In the genomic region with DNA sequence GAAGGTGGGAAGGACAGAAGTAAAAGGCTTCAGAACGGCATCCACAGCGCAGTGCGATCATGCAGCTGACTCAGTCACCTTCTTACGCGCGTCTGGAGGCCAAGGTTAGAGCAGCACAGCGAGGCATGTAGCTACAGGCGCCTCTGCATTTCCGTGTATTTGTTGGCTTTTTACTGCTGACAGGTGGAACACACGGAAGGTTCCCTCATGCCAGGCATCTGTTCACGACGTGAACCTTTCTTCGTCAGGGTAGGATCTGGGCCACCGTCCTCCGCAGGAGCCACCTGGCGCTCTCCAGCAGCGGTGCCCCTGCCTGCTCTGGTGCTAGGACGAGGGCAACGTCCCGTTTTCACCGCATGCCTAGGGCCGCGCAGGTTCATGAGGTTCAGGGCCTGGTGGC, we compare ENCODE assay signal across 17 cellular contexts. TPM values are rescaled to one million over a fixed set of nuclear protein-coding genes. Genes with fewer than 3 reads are reported as not detected.
A peak's percentile ranks its signal among the peaks of the same experiment; 100 is the strongest.
DNase-seq lines count a peak whose midpoint lies in the region; ATAC-seq and TF ChIP-seq lines count a peak whose summit lies in the region.
"Had no signal": no experiment of that assay in that cellular context is flagged by ENCODE, and none has a peak within 500 bp of the region (broad histone marks: within the 10 kb centered on the region; RNA-seq: fewer than 3 reads in every experiment).

No MANE protein-coding gene starts in this region.

- peak overlapping the region; percentile 94 for H3K27ac ChIP-seq in WERI-Rb-1
- peak overlapping the region; percentile 56 to 89 (median 72) for H3K27ac ChIP-seq in esophagus muscularis mucosa (replicated peaks in 1 of 4)
- peak overlapping the region in 3 of 4 donors; percentile 86 to 90 (median 87) for H3K27ac ChIP-seq in gastrocnemius medialis

- DNase-seq in G401 (ENCODE audit: low spot score) (peak; percentile 88), WERI-Rb-1 (no peak), esophagus muscularis mucosa (ENCODE audit: extremely low spot score) (no peak), gastrocnemius medialis (no peak), NCI-H226 (no peak), islet precursor cell (no peak), OCI-M1 (lab: John Stamatoyannopoulos, UW) (no peak)
- no peak for DNase-seq in stimulated activated CD4-positive, alpha-beta T cell treated with anti-CD3 and anti-CD28 coated beads, Interleukin-2, amount 100 ng/mL, for 24 hours
- DNase-seq: activated naive CD4-positive, alpha-beta T cell treated with anti-CD3 and anti-CD28 coated beads for 36 hours; BE2C; head of caudate nucleus; NCI-H187; NCI-H524 treated with DMSO at 0.1 percent for 48 hours; Peyer's patch had no signal

- WGBS in esophagus muscularis mucosa = 92% methylated on average over 23 of the region's 23 CpGs

- in situ Hi-C loops in G401 (cut with HindIII; ENCODE audit: low sequenced_read_pairs) = no loop called here
- in situ Hi-C loops in gastrocnemius medialis (cut with MboI; ENCODE audit: low sequenced_read_pairs in 4 of 4) = no loop called here

- no peaks in the 10 kb centered on the region for H3K9me3 ChIP-seq in WERI-Rb-1 (ENCODE audit: severe bottlenecking)
- no peaks in the 10 kb centered on the region for H3K9me3 ChIP-seq in esophagus muscularis mucosa
- H3K9me3 ChIP-seq in gastrocnemius medialis = no peaks in the 10 kb centered on the region
- H3K9me3 ChIP-seq: BE2C, Peyer's patch had no signal

- intact Hi-C loops in esophagus muscularis mucosa (cut with DNase I) = no loop called here
- intact Hi-C loops in gastrocnemius medialis (cut with DNase I; ENCODE audit: low total_unique reads) = loop anchor here (5.0 kb wide), 1 partner anchor 56 kb away; a partner anchor contains a TSS

- no peak for TF ChIP-seq EP300 in esophagus muscularis mucosa (IDR thresholded peaks at IDR 0.05)

- H3K36me3 ChIP-seq in WERI-Rb-1 (peaks cover 14% of the 10 kb centered on the region; the same call in 1 of the 2 replicates), esophagus muscularis mucosa (peaks cover 0 to 70% (median 56%) of the 10 kb centered on the region in 4 donors), gastrocnemius medialis (peaks cover 0 to 6% of the 10 kb centered on the region in 2 donors)
- H3K36me3 ChIP-seq: Peyer's patch had no signal

- H3K4me3 ChIP-seq in WERI-Rb-1 (ENCODE audit: low read depth, low read length) = no peak overlapping the region
- H3K4me3 ChIP-seq in esophagus muscularis mucosa = no peak overlapping the region
- H3K4me3 ChIP-seq in gastrocnemius medialis = no peak overlapping the region
- H3K4me3 ChIP-seq: Peyer's patch had no signal

- no peak for TF ChIP-seq POLR2A in esophagus muscularis mucosa (IDR thresholded peaks at IDR 0.05; ENCODE audit: low read depth)
- TF ChIP-seq POLR2A in gastrocnemius medialis (IDR thresholded peaks at IDR 0.05) = no peak

- H3K4me1 ChIP-seq in esophagus muscularis mucosa = peaks cover 77 to 97% (median 92%) of the 10 kb centered on the region in 4 donors
- peaks cover 50 to 65% of the 10 kb centered on the region in 2 donors for H3K4me1 ChIP-seq in gastrocnemius medialis
- H3K4me1 ChIP-seq: BE2C had no signal

- no peaks in the 10 kb centered on the region for H3K27me3 ChIP-seq in WERI-Rb-1 (ENCODE audit: insufficient read depth, low read depth, severe bottlenecking)
- no peaks in the 10 kb centered on the region for H3K27me3 ChIP-seq in esophagus muscularis mucosa
- H3K27me3 ChIP-seq in gastrocnemius medialis = no peaks in the 10 kb centered on the region
- H3K27me3 ChIP-seq: BE2C, Peyer's patch had no signal

- TF ChIP-seq CTCF in WERI-Rb-1 (IDR thresholded peaks at IDR 0.05; ENCODE audit: low read depth, low read length) (no peak), esophagus muscularis mucosa (IDR thresholded peaks at IDR 0.05) (no peak), gastrocnemius medialis (IDR thresholded peaks at IDR 0.05 in 4 of 5, conservative IDR thresholded peaks at IDR 0.05 in 1 of 5) (no peak)

- no peak for ATAC-seq in gastrocnemius medialis
- ATAC-seq: WTC11 had no signal

RNA-seq across cellular contexts. Expression of a gene that starts 15.3 kb away (rescaled TPM):
- total RNA-seq in G401 (2014; rRNA removed; shearing (Covaris generic)) = not detected in 2 replicates
- total RNA-seq in esophagus muscularis mucosa (10 to 100 TPM; 39.5 to 75.0 (median 57.1) TPM), gastrocnemius medialis (10 to 100 TPM; 14.7 to 27.7 (median 22.1) TPM)
- total RNA-seq: M059J had no signal

RNA-seq across cellular contexts. Expression of a gene that starts 55.6 kb away (rescaled TPM):
- 86.9 and 97.8 TPM in 2 replicates for total RNA-seq in G401 (2014; rRNA removed; shearing (Covaris generic))
- total RNA-seq in esophagus muscularis mucosa (10 to 100 TPM; 14.1 to 27.7 (median 18.4) TPM), gastrocnemius medialis (10 to 100 TPM in 2 of 4 donors, 1 to 10 TPM in 2; 2.9 to 11.2 (median 9.8) TPM)

RNA-seq across cellular contexts. Expression of a gene that starts 60.0 kb away (rescaled TPM):
- total RNA-seq in G401 (2014; rRNA removed; shearing (Covaris generic)) = 0.61 TPM in 1 of 2 replicates, not detected in the other
- under 1 TPM in 3 of 4 donors, not detected in 1; 0.39 to 0.75 (median 0.66) TPM for total RNA-seq in esophagus muscularis mucosa
- total RNA-seq in gastrocnemius medialis = under 1 TPM in 1 of 4 donors, not detected in 3; 0.41 TPM
- total RNA-seq: activated naive CD4-positive, alpha-beta T cell treated with anti-CD3 and anti-CD28 coated beads for 36 hours; M059J; myocyte; Peyer's patch had no signal

Comparison
In these comparisons a context has a peak if more than half of its experiments do, and no peak if none do; other contexts are left out.
1. RNA of a gene that starts 15.3 kb away (total RNA-seq): 39.5 to 75.0 TPM in esophagus muscularis mucosa and 14.7 to 27.7 TPM in gastrocnemius medialis; not detected in G401; every median in the first group is over 10 times any median in the second.
2. Peak in every context shown above with its lines, with median percentiles within 50 percentile points of each other: H3K27ac ChIP-seq.